ENCODE assay signal across 34 cellular contexts in genomic region chr10:123458933-123459332, GRCh38.
DNase-seq lines count a peak whose midpoint lies in the region; ATAC-seq, FAIRE-seq and TF ChIP-seq lines count a peak whose summit lies in the region.
"Had no signal": no experiment of that assay in that cellular context is flagged by ENCODE, and none has a peak within 500 bp of the region (broad histone marks: within the 10 kb centered on the region; RNA-seq: fewer than 3 reads in every experiment).

No MANE protein-coding gene starts in this region.

- H4K20me1 ChIP-seq in BLaER1, result no peaks in the 10 kb centered on the region

- H3K27me3 ChIP-seq in BLaER1 (no peaks in the 10 kb centered on the region), HUES64 (ENCODE audit: insufficient read depth, low read length) (no peaks in the 10 kb centered on the region)
- H3K27me3 ChIP-seq: breast epithelium, MG63, uterus had no signal

- POLR2A ChIA-PET in WTC11 (lab: Charles Lee), result no interaction called here

- H3K27ac ChIP-seq in BLaER1 (no peak overlapping the region), HUES64 (ENCODE audit: low read depth, low read length) (peak overlapping the region; percentile 90)
- H3K27ac ChIP-seq: breast epithelium, lower lobe of right lung, uterus had no signal

- H3K27me3 Mint-ChIP-seq in WTC11 (ENCODE audit: low read depth), result peaks cover 24% of the 10 kb centered on the region
- H3K27me3 Mint-ChIP-seq: activated B cell treated with CpG ODN at 0.5 μM for 24 hours had no signal

- 65% methylated on average over 5 of the region's 5 CpGs for WGBS in HUES64

- peaks cover 55% of the 10 kb centered on the region for H3K4me1 Mint-ChIP-seq in WTC11
- H3K4me1 Mint-ChIP-seq: stimulated activated naive CD8-positive, alpha-beta T cell treated with anti-CD3 and anti-CD28 coated beads, Interleukin-15, amount 100 ng/mL, for 72 hours had no signal

- peaks cover 21% of the 10 kb centered on the region for H3K9me3 ChIP-seq in BLaER1
- H3K9me3 ChIP-seq in HUES64 (ENCODE audit: insufficient read depth, low read depth, low read length), result no peaks in the 10 kb centered on the region
- H3K9me3 ChIP-seq: breast epithelium, lower lobe of right lung, MG63, uterus had no signal

- H3K4me2 ChIP-seq in BLaER1, result peak overlapping the region; percentile 53

- CTCF ChIA-PET in WTC11 (lab: Charles Lee), result interaction anchor here (1.1 to 1.3 kb wide), 3 partner anchors 28 to 105 kb away, joined by 3 to 4 read pairs (median 3); no protein-coding TSS in a partner anchor

- H3K9ac ChIP-seq in BLaER1 (no peak overlapping the region), HUES64 (ENCODE audit: low read depth, low read length) (peak overlapping the region; percentile 13; the same call in 1 of the 2 replicates)

- H3K4me3 ChIP-seq in BLaER1 (no peak overlapping the region), HUES64 (ENCODE audit: low read length) (no peak overlapping the region)
- H3K4me3 ChIP-seq: breast epithelium, lower lobe of right lung, MG63, uterus had no signal

- no peak overlapping the region for H3K4me3 Mint-ChIP-seq in WTC11
- H3K4me3 Mint-ChIP-seq: activated B cell treated with CpG ODN at 0.5 μM for 24 hours; activated naive CD4-positive, alpha-beta T cell treated with anti-CD3 and anti-CD28 coated beads for 36 hours; CD8-positive, alpha-beta T cell; natural killer cell treated with Interleukin-12 subunit alpha and Interleukin-12 subunit beta and Interleukin-15 and Interleukin-18, amount 100 ng/mL, for 72 hours; stimulated activated naive CD8-positive, alpha-beta T cell treated with anti-CD3 and anti-CD28 coated beads, Interleukin-15, amount 100 ng/mL, for 72 hours had no signal

- peak overlapping the region; percentile 84 for H3K27ac Mint-ChIP-seq in WTC11
- H3K27ac Mint-ChIP-seq: activated B cell treated with CpG ODN at 0.5 μM for 24 hours; activated naive CD4-positive, alpha-beta T cell treated with anti-CD3 and anti-CD28 coated beads for 36 hours; CD8-positive, alpha-beta T cell; natural killer cell treated with Interleukin-12 subunit alpha and Interleukin-12 subunit beta and Interleukin-15 and Interleukin-18, amount 100 ng/mL, for 72 hours; stimulated activated naive CD8-positive, alpha-beta T cell treated with anti-CD3 and anti-CD28 coated beads, Interleukin-15, amount 100 ng/mL, for 72 hours had no signal

- ATAC-seq in WTC11 (peak; percentile 30), GM21529 (IDR thresholded peaks at IDR 0.05; ENCODE audit: unreplicated experiment) (no peak), HG02938 (IDR thresholded peaks at IDR 0.05; ENCODE audit: unreplicated experiment) (no peak)
- ATAC-seq: CD8-positive, alpha-beta T cell; lower lobe of right lung; natural killer cell treated with Interleukin-12 subunit alpha and Interleukin-12 subunit beta and Interleukin-15 and Interleukin-18, amount 100 ng/mL, for 72 hours; Panc1; stimulated activated naive CD8-positive, alpha-beta T cell treated with anti-CD3 and anti-CD28 coated beads, Interleukin-15, amount 100 ng/mL, for 72 hours had no signal

- H3K9me3 Mint-ChIP-seq in WTC11, result no peaks in the 10 kb centered on the region
- H3K9me3 Mint-ChIP-seq: activated B cell treated with CpG ODN at 0.5 μM for 24 hours; activated naive CD4-positive, alpha-beta T cell treated with anti-CD3 and anti-CD28 coated beads for 36 hours; CD8-positive, alpha-beta T cell; natural killer cell treated with Interleukin-12 subunit alpha and Interleukin-12 subunit beta and Interleukin-15 and Interleukin-18, amount 100 ng/mL, for 72 hours; stimulated activated naive CD8-positive, alpha-beta T cell treated with anti-CD3 and anti-CD28 coated beads, Interleukin-15, amount 100 ng/mL, for 72 hours had no signal

- DNase-seq in GM19239 (ENCODE audit: insufficient read length, low spot score) (no peak), WTC11 (ENCODE audit: low spot score) (no peak), NCI-H1105 (lab: John Stamatoyannopoulos, UW) (no peak)
- no peak for DNase-seq in stimulated activated CD4-positive, alpha-beta T cell treated with anti-CD3 and anti-CD28 coated beads, Interleukin-1b, Interleukin-23, amount 100 ng/mL, for 48 hours
- DNase-seq: 8988T; activated B cell treated with CpG ODN at 0.5 μM for 24 hours; activated CD4-positive, alpha-beta T cell treated with anti-CD3 and anti-CD28 coated beads, Interleukin-2, amount 50 U/mL, for 1 hour; activated naive CD4-positive, alpha-beta T cell treated with anti-CD3 and anti-CD28 coated beads for 36 hours; activated T-cell treated with anti-CD3 and anti-CD28 coated beads, Interleukin-2, amount 50 U/mL, for 48 hours; amygdala; CD8-positive, alpha-beta T cell; DMS 273 treated with DMSO at 0.1 percent for 48 hours; effector memory CD4-positive, alpha-beta T cell; erythroblast; glutamatergic neuron; GOT3; KBM-7; kidney; lower lobe of right lung; MG63; NCI-H510A treated with DMSO at 0.1 percent for 48 hours; NK-92 treated with Interleukin-12 subunit alpha and Interleukin-12 subunit beta, amount 100 ng/mL, for 24 hours; SIG-M5; stimulated activated naive CD8-positive, alpha-beta T cell treated with anti-CD3 and anti-CD28 coated beads, Interleukin-15, amount 100 ng/mL, for 72 hours; SW 1271; T1000; uterus had no signal

- H3K36me3 ChIP-seq in BLaER1 (0 out of 2 replicates have a peak, but pooled peaks cover 3% of the 10 kb centered on the region), HUES64 (ENCODE audit: insufficient read depth, low read length) (no peaks in the 10 kb centered on the region)
- H3K36me3 ChIP-seq: breast epithelium, lower lobe of right lung, MG63, uterus had no signal

- TF ChIP-seq CTCF in WTC11 (IDR thresholded peaks at IDR 0.05), result no peak

- H3K4me1 ChIP-seq in BLaER1 (peaks cover 49% of the 10 kb centered on the region), HUES64 (ENCODE audit: insufficient read depth, low read length) (peaks cover 35% of the 10 kb centered on the region)
- H3K4me1 ChIP-seq: breast epithelium, lower lobe of right lung, uterus had no signal

- peak; percentile 4 for FAIRE-seq in GM19239 (lab: Jason Lieb, UNC)
- FAIRE-seq: kidney had no signal

- no peaks in the 10 kb centered on the region for H3K36me3 Mint-ChIP-seq in WTC11
- H3K36me3 Mint-ChIP-seq: CD8-positive, alpha-beta T cell; natural killer cell treated with Interleukin-12 subunit alpha and Interleukin-12 subunit beta and Interleukin-15 and Interleukin-18, amount 100 ng/mL, for 72 hours had no signal

TF ChIP-seq in WTC11, 78 proteins besides CTCF, POLR2A, EP300 and RAD21:
- TF ChIP-seq TCF7 (CRISPR knock-in tag; IDR thresholded peaks at IDR 0.05; ENCODE audit: low read depth), result no peak
- no peak for TF ChIP-seq CDX4 (CRISPR knock-in tag; IDR thresholded peaks at IDR 0.05; ENCODE audit: borderline replicate concordance)
- no peak for TF ChIP-seq ZNF416 (CRISPR knock-in tag; IDR thresholded peaks at IDR 0.05)
- no peak for TF ChIP-seq PRDM15 (CRISPR knock-in tag; IDR thresholded peaks at IDR 0.05)
- no peak for TF ChIP-seq RELA (CRISPR knock-in tag; IDR thresholded peaks at IDR 0.05; ENCODE audit: borderline replicate concordance)
TF ChIP-seq in WTC11: peak in this region for 0.
